ENCODE assay signal across 23 cellular contexts in genomic region chr2:98212291-98212690, GRCh38.
DNase-seq lines count a peak whose midpoint lies in the region; ATAC-seq, FAIRE-seq and TF ChIP-seq lines count a peak whose summit lies in the region.
"Had no signal": no experiment of that assay in that cellular context is flagged by ENCODE, and none has a peak within 500 bp of the region (broad histone marks: within the 10 kb centered on the region; RNA-seq: fewer than 3 reads in every experiment).

No MANE protein-coding gene starts in this region.

- no peaks in the 10 kb centered on the region for H3K36me3 Mint-ChIP-seq in GM23338 (ENCODE audit: low read depth)
- no peaks in the 10 kb centered on the region for H3K36me3 Mint-ChIP-seq in neural progenitor cell
- H3K36me3 Mint-ChIP-seq: CD8-positive, alpha-beta T cell had no signal

- H3K9ac ChIP-seq in neural progenitor cell = no peak overlapping the region
- H3K9ac ChIP-seq: BLaER1 treated with 17β-estradiol and CSF1 and Interleukin-3, amounts not matched to agents 10 nM and 100 nM; GM23248 had no signal

- H3K4me3 Mint-ChIP-seq in GM23338 (no peak overlapping the region), neural progenitor cell (no peak overlapping the region)
- H3K4me3 Mint-ChIP-seq: CD8-positive, alpha-beta T cell had no signal

- peaks cover 4% of the 10 kb centered on the region for H3K27me3 Mint-ChIP-seq in GM23338 (ENCODE audit: insufficient read depth, low read depth, poor library complexity)
- H3K27me3 Mint-ChIP-seq in neural progenitor cell (ENCODE audit: insufficient read depth, low read depth) = peaks cover 4% of the 10 kb centered on the region

- intact Hi-C loops in upper lobe of right lung (cut with DNase I) = no loop called here

- no peaks in the 10 kb centered on the region for H3K79me2 ChIP-seq in GM23338 (replicated peaks; ENCODE audit: insufficient read depth)
- no peaks in the 10 kb centered on the region for H3K79me2 ChIP-seq in neural progenitor cell (ENCODE audit: low read depth)

- H3K27ac Mint-ChIP-seq in GM23338 (no peak overlapping the region), neural progenitor cell (peak overlapping the region; percentile 41)
- H3K27ac Mint-ChIP-seq: CD8-positive, alpha-beta T cell had no signal

- H3K36me3 ChIP-seq in GM23338 (ENCODE audit: insufficient read depth) (no peaks in the 10 kb centered on the region), neural progenitor cell (no peaks in the 10 kb centered on the region), upper lobe of right lung (no peaks in the 10 kb centered on the region)
- H3K36me3 ChIP-seq: BLaER1 treated with 17β-estradiol and CSF1 and Interleukin-3, amounts not matched to agents 10 nM and 100 nM; MG63 had no signal

- peaks cover 4% of the 10 kb centered on the region; the same call in 1 of the 2 replicates for H3K4me1 ChIP-seq in GM23338 (ENCODE audit: insufficient read depth)
- H3K4me1 ChIP-seq in neural progenitor cell = peaks cover 18% of the 10 kb centered on the region
- no peaks in the 10 kb centered on the region for H3K4me1 ChIP-seq in upper lobe of right lung
- H3K4me1 ChIP-seq: BLaER1 treated with 17β-estradiol and CSF1 and Interleukin-3, amounts not matched to agents 10 nM and 100 nM had no signal

- H3K4me2 ChIP-seq in GM23338 = no peak overlapping the region
- peak overlapping the region; percentile 59 for H3K4me2 ChIP-seq in neural progenitor cell
- H3K4me2 ChIP-seq: BLaER1 treated with 17β-estradiol and CSF1 and Interleukin-3, amounts not matched to agents 10 nM and 100 nM had no signal

- peak; percentile 98 for FAIRE-seq in endometrium (lab: Jason Lieb, UNC)
- FAIRE-seq: GM12878, RCC 7860 had no signal

- H3K4me3 ChIP-seq in GM23338 = no peak overlapping the region
- no peak overlapping the region for H3K4me3 ChIP-seq in neural progenitor cell
- no peak overlapping the region for H3K4me3 ChIP-seq in upper lobe of right lung
- H3K4me3 ChIP-seq: BLaER1 treated with 17β-estradiol and CSF1 and Interleukin-3, amounts not matched to agents 10 nM and 100 nM; GM12878; GM23248; MG63 had no signal

- H2AFZ ChIP-seq in GM23338 = peak overlapping the region; percentile 43; the same call in 1 of the 2 replicates
- peak overlapping the region; percentile 14 for H2AFZ ChIP-seq in neural progenitor cell (replicated peaks)
- H2AFZ ChIP-seq: GM23248 had no signal

- H3F3A ChIP-seq in GM23338 (replicated peaks; ENCODE audit: low read depth) (no peaks in the 10 kb centered on the region), neural progenitor cell (ENCODE audit: low read depth) (no peaks in the 10 kb centered on the region)

- H3K27ac ChIP-seq in GM23338 (ENCODE audit: low read depth) (no peak overlapping the region), neural progenitor cell (no peak overlapping the region), upper lobe of right lung (no peak overlapping the region)
- H3K27ac ChIP-seq: BLaER1 treated with 17β-estradiol and CSF1 and Interleukin-3, amounts not matched to agents 10 nM and 100 nM; GM23248 had no signal

- no peaks in the 10 kb centered on the region for H4K20me1 ChIP-seq in GM23338 (replicated peaks; ENCODE audit: insufficient read depth)
- no peaks in the 10 kb centered on the region for H4K20me1 ChIP-seq in neural progenitor cell (ENCODE audit: low read depth)
- H4K20me1 ChIP-seq: BLaER1 treated with 17β-estradiol and CSF1 and Interleukin-3, amounts not matched to agents 10 nM and 100 nM had no signal

- 0 out of 3 replicates have a peak, but pooled peaks cover 1% of the 10 kb centered on the region for H3K9me3 Mint-ChIP-seq in GM23338
- peaks cover 4% of the 10 kb centered on the region for H3K9me3 Mint-ChIP-seq in neural progenitor cell
- H3K9me3 Mint-ChIP-seq: CD8-positive, alpha-beta T cell had no signal

- DNase-seq in GM23338 (ENCODE audit: low spot score) (no peak), NCI-H345 (lab: John Stamatoyannopoulos, UW) (peak; percentile 41), neural progenitor cell (ENCODE audit: low spot score) (peak; percentile 49), upper lobe of right lung (no peak), NCI-H226 (no peak)
- no peak for DNase-seq in stimulated activated naive CD4-positive, alpha-beta T cell treated with Interleukin-2 at 50 U/mL for 16 hours (lab: John Stamatoyannopoulos, UW)
- DNase-seq: Calu3; CD8-positive, alpha-beta T cell; DMS53; EL; GM23248; Kasumi-1; MG63; NCI-H1092 treated with DMSO at 0.1 percent for 48 hours; NCI-H146; NCI-H524 treated with DMSO at 0.1 percent for 48 hours had no signal

- H3K4me1 Mint-ChIP-seq in GM23338 (peaks cover 10% of the 10 kb centered on the region), neural progenitor cell (peaks cover 11% of the 10 kb centered on the region)

- ATAC-seq in GM23338 (no peak), upper lobe of right lung (no peak), HG02885 (IDR thresholded peaks at IDR 0.05; ENCODE audit: poor library complexity, unreplicated experiment) (no peak)
- ATAC-seq: CD8-positive, alpha-beta T cell; GM12878; HCT116; Right ventricle myocardium inferior had no signal

- H3K9me2 ChIP-seq in GM23338 (ENCODE audit: insufficient read depth) = no peaks in the 10 kb centered on the region

- H3K9me3 ChIP-seq in neural progenitor cell (ENCODE audit: low read depth) = no peaks in the 10 kb centered on the region
- H3K9me3 ChIP-seq in upper lobe of right lung = no peaks in the 10 kb centered on the region
- H3K9me3 ChIP-seq: MG63 had no signal

- H3K27me3 ChIP-seq in GM23338 (ENCODE audit: insufficient read depth) = no peaks in the 10 kb centered on the region
- H3K27me3 ChIP-seq in neural progenitor cell = no peaks in the 10 kb centered on the region
- peaks cover 15% of the 10 kb centered on the region for H3K27me3 ChIP-seq in upper lobe of right lung
- H3K27me3 ChIP-seq: BLaER1 treated with 17β-estradiol and CSF1 and Interleukin-3, amounts not matched to agents 10 nM and 100 nM; MG63 had no signal

- TF ChIP-seq CTCF in GM23338 (conservative IDR thresholded peaks at IDR 0.05; ENCODE audit: low read depth in 2 of 2) = no peak
- TF ChIP-seq CTCF in neural progenitor cell (IDR thresholded peaks at IDR 0.05) = no peak
- TF ChIP-seq CTCF in upper lobe of right lung (IDR thresholded peaks at IDR 0.05) = no peak

TF ChIP-seq in GM23338, 12 proteins besides CTCF, POLR2A, EP300 and RAD21 (continues in another document):
- TF ChIP-seq STAT1 (IDR thresholded peaks at IDR 0.05; ENCODE audit: unreplicated experiment) (no peak), NANOG (IDR thresholded peaks at IDR 0.05; ENCODE audit: borderline replicate concordance) (no peak), EZH2 (IDR thresholded peaks at IDR 0.05; ENCODE audit: low read depth, unreplicated experiment) (no peak), CREB1 (CRISPR knock-in tag; IDR thresholded peaks at IDR 0.05; ENCODE audit: low read depth) (no peak), ETS1 (IDR thresholded peaks at IDR 0.05) (no peak), EZH2phosphoT487 (IDR thresholded peaks at IDR 0.05; ENCODE audit: unreplicated experiment) (no peak)

Comparison
In these comparisons a context has a peak if more than half of its experiments do, and no peak if none do; other contexts are left out.
1. DNase-seq: peak in NCI-H345 (single experiment) and neural progenitor cell (single experiment); none in GM23338 (single experiment), upper lobe of right lung (single experiment), stimulated activated naive CD4-positive, alpha-beta T cell treated with Interleukin-2 at 50 U/mL for 16 hours (single experiment) and NCI-H226 (single experiment).